In the genomic region with DNA sequence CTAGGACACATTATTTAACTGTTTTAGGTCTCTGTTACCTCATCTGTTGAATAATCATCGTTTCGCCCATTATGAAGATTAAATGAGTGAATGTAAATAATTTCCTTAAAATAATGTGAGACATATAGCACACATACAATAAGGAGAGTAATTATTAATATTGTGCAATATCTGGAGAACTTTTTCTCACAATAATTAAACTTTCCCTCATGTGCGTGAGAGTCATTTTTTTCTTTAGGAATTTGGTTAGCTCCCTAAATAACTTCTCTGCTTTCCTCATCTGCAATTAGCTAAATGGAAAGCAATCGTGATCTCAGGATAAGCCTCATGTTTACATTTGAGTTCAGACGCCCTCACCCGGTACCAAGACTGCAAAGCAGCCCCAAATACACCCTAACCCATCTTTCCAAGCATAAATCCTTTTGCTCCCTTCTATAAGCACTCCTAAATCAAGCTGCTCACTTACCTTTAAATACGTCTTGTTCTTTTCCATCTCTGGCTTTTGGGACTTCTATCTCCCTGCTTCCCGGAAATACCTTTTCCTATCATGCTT, we compare ENCODE assay signal across 12 cellular contexts.
DNase-seq lines count a peak whose midpoint lies in the region; ATAC-seq and TF ChIP-seq lines count a peak whose summit lies in the region.
"Had no signal": no experiment of that assay in that cellular context is flagged by ENCODE, and none has a peak within 500 bp of the region (broad histone marks: within the 10 kb centered on the region; RNA-seq: fewer than 3 reads in every experiment).

No MANE protein-coding gene starts in this region.

- 0 out of 2 replicates have a peak, but pooled peaks cover 4% of the 10 kb centered on the region for H3K4me1 Mint-ChIP-seq in WTC11
- no peaks in the 10 kb centered on the region for H3K4me1 Mint-ChIP-seq in activated naive CD4-positive, alpha-beta T cell treated with anti-CD3 and anti-CD28 coated beads for 36 hours (ENCODE audit: low read depth)
- H3K4me1 Mint-ChIP-seq: activated CD4-positive, alpha-beta T cell treated with anti-CD3 and anti-CD28 coated beads, Interleukin-2, amount 10 ng/mL, durations not matched to agents 24 days and 14 days had no signal

- no peaks in the 10 kb centered on the region for H3K9me3 Mint-ChIP-seq in WTC11
- no peaks in the 10 kb centered on the region for H3K9me3 Mint-ChIP-seq in activated naive CD4-positive, alpha-beta T cell treated with anti-CD3 and anti-CD28 coated beads for 36 hours
- H3K9me3 Mint-ChIP-seq: activated CD4-positive, alpha-beta T cell treated with anti-CD3 and anti-CD28 coated beads, Interleukin-2, amount 10 ng/mL, durations not matched to agents 24 days and 14 days; brain; CD14-positive monocyte had no signal

- H3K4me3 Mint-ChIP-seq in WTC11, result no peak overlapping the region
- H3K4me3 Mint-ChIP-seq in activated naive CD4-positive, alpha-beta T cell treated with anti-CD3 and anti-CD28 coated beads for 36 hours, result no peak overlapping the region
- H3K4me3 Mint-ChIP-seq: activated CD4-positive, alpha-beta T cell treated with anti-CD3 and anti-CD28 coated beads, Interleukin-2, amount 10 ng/mL, durations not matched to agents 24 days and 14 days; brain; CD14-positive monocyte had no signal

- intact Hi-C loops in activated naive CD4-positive, alpha-beta T cell treated with anti-CD3 and anti-CD28 coated beads for 36 hours (cut with micrococcal nuclease), result no loop called here
- intact Hi-C loops in posterior cingulate gyrus (cut with DNase I), result no loop called here

- H3K36me3 Mint-ChIP-seq in WTC11, result no peaks in the 10 kb centered on the region
- H3K36me3 Mint-ChIP-seq in activated naive CD4-positive, alpha-beta T cell treated with anti-CD3 and anti-CD28 coated beads for 36 hours (ENCODE audit: low read depth), result no peaks in the 10 kb centered on the region
- H3K36me3 Mint-ChIP-seq: brain, CD14-positive monocyte had no signal

- H3K27me3 Mint-ChIP-seq in WTC11 (ENCODE audit: low read depth), result no peaks in the 10 kb centered on the region
- peaks cover 22% of the 10 kb centered on the region for H3K27me3 Mint-ChIP-seq in activated naive CD4-positive, alpha-beta T cell treated with anti-CD3 and anti-CD28 coated beads for 36 hours (ENCODE audit: low read depth)
- H3K27me3 Mint-ChIP-seq: brain had no signal

- TF ChIP-seq POLR2A in NB4 (IDR thresholded peaks at IDR 0.05; ENCODE audit: extremely low read depth, insufficient read length), result no peak

- CTCF ChIA-PET in WTC11 (lab: Charles Lee), result interaction anchor here (0.6 to 1.3 kb wide), 6 partner anchors 11 to 1328 kb away, joined by 3 to 15 read pairs (median 3); no protein-coding TSS in a partner anchor
- CTCF ChIA-PET in activated naive CD4-positive, alpha-beta T cell treated with anti-CD3 and anti-CD28 coated beads for 36 hours (lab: Charles Lee), result no interaction called here

- ATAC-seq in WTC11 (peak; percentile 89), GM18867 (IDR thresholded peaks at IDR 0.05; ENCODE audit: unreplicated experiment) (no peak)

- H3K27ac Mint-ChIP-seq in WTC11, result no peak overlapping the region
- no peak overlapping the region for H3K27ac Mint-ChIP-seq in activated naive CD4-positive, alpha-beta T cell treated with anti-CD3 and anti-CD28 coated beads for 36 hours
- H3K27ac Mint-ChIP-seq: activated CD4-positive, alpha-beta T cell treated with anti-CD3 and anti-CD28 coated beads, Interleukin-2, amount 10 ng/mL, durations not matched to agents 24 days and 14 days; brain; CD14-positive monocyte had no signal

- TF ChIP-seq CTCF in NB4 (IDR thresholded peaks at IDR 0.05; ENCODE audit: low read depth, low read length) (peak; percentile 11), WTC11 (IDR thresholded peaks at IDR 0.05) (no peak; the same call in 1 of the 2 replicates)

- DNase-seq in ELF-1 (ENCODE audit: low read depth, low spot score) (peak; percentile 27), NB4 (ENCODE audit: low read depth) (no peak), WTC11 (ENCODE audit: low spot score) (no peak), iPS-NIHi7 (ENCODE audit: extremely low spot score) (peak; percentile 53), occipital lobe (lab: John Stamatoyannopoulos, UW) (no peak), posterior cingulate gyrus (no peak)
- no peak for DNase-seq in activated naive CD4-positive, alpha-beta T cell treated with anti-CD3 and anti-CD28 coated beads for 36 hours
- DNase-seq: activated CD4-positive, alpha-beta T cell treated with anti-CD3 and anti-CD28 coated beads, Interleukin-2, amount 10 ng/mL, durations not matched to agents 24 days and 14 days; MV-4-11 had no signal

- POLR2A ChIA-PET in WTC11 (lab: Charles Lee), result no interaction called here

- H3K4me3 ChIP-seq in NB4 (ENCODE audit: low read depth, low read length), result no peak overlapping the region

TF ChIP-seq in WTC11, 78 proteins besides CTCF, POLR2A, EP300 and RAD21:
- TF ChIP-seq CBFB (CRISPR knock-in tag; IDR thresholded peaks at IDR 0.05; ENCODE audit: low read depth), result no peak
- no peak for TF ChIP-seq ZNF416 (CRISPR knock-in tag; IDR thresholded peaks at IDR 0.05)
- TF ChIP-seq, protein P1, sequence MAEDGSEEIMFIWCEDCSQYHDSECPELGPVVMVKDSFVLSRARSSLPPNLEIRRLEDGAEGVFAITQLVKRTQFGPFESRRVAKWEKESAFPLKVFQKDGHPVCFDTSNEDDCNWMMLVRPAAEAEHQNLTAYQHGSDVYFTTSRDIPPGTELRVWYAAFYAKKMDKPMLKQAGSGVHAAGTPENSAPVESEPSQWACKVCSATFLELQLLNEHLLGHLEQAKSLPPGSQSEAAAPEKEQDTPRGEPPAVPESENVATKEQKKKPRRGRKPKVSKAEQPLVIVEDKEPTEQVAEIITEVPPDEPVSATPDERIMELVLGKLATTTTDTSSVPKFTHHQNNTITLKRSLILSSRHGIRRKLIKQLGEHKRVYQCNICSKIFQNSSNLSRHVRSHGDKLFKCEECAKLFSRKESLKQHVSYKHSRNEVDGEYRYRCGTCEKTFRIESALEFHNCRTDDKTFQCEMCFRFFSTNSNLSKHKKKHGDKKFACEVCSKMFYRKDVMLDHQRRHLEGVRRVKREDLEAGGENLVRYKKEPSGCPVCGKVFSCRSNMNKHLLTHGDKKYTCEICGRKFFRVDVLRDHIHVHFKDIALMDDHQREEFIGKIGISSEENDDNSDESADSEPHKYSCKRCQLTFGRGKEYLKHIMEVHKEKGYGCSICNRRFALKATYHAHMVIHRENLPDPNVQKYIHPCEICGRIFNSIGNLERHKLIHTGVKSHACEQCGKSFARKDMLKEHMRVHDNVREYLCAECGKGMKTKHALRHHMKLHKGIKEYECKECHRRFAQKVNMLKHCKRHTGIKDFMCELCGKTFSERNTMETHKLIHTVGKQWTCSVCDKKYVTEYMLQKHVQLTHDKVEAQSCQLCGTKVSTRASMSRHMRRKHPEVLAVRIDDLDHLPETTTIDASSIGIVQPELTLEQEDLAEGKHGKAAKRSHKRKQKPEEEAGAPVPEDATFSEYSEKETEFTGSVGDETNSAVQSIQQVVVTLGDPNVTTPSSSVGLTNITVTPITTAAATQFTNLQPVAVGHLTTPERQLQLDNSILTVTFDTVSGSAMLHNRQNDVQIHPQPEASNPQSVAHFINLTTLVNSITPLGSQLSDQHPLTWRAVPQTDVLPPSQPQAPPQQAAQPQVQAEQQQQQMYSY (CRISPR knock-in tag; IDR thresholded peaks at IDR 0.05), result no peak
- no peak for TF ChIP-seq KAT7 (CRISPR knock-in tag; IDR thresholded peaks at IDR 0.05; ENCODE audit: borderline replicate concordance)
- TF ChIP-seq, protein P2, sequence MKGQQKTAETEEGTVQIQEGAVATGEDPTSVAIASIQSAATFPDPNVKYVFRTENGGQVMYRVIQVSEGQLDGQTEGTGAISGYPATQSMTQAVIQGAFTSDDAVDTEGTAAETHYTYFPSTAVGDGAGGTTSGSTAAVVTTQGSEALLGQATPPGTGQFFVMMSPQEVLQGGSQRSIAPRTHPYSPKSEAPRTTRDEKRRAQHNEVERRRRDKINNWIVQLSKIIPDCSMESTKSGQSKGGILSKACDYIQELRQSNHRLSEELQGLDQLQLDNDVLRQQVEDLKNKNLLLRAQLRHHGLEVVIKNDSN (CRISPR knock-in tag; IDR thresholded peaks at IDR 0.05), result no peak
- TF ChIP-seq IRF1 (CRISPR knock-in tag; IDR thresholded peaks at IDR 0.05), result no peak
- TF ChIP-seq, protein P3, sequence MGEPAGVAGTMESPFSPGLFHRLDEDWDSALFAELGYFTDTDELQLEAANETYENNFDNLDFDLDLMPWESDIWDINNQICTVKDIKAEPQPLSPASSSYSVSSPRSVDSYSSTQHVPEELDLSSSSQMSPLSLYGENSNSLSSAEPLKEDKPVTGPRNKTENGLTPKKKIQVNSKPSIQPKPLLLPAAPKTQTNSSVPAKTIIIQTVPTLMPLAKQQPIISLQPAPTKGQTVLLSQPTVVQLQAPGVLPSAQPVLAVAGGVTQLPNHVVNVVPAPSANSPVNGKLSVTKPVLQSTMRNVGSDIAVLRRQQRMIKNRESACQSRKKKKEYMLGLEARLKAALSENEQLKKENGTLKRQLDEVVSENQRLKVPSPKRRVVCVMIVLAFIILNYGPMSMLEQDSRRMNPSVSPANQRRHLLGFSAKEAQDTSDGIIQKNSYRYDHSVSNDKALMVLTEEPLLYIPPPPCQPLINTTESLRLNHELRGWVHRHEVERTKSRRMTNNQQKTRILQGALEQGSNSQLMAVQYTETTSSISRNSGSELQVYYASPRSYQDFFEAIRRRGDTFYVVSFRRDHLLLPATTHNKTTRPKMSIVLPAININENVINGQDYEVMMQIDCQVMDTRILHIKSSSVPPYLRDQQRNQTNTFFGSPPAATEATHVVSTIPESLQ (CRISPR knock-in tag; IDR thresholded peaks at IDR 0.05), result no peak
- no peak for TF ChIP-seq MAX (CRISPR knock-in tag; IDR thresholded peaks at IDR 0.05)
- no peak for TF ChIP-seq ESRRA (CRISPR knock-in tag; IDR thresholded peaks at IDR 0.05; ENCODE audit: borderline replicate concordance)
- TF ChIP-seq TEAD1 (CRISPR knock-in tag; IDR thresholded peaks at IDR 0.05), result no peak
- TF ChIP-seq SMAD4 (CRISPR knock-in tag; IDR thresholded peaks at IDR 0.05), result no peak
- no peak for TF ChIP-seq ATF1 (CRISPR knock-in tag; IDR thresholded peaks at IDR 0.05)
- TF ChIP-seq JAZF1 (CRISPR knock-in tag; IDR thresholded peaks at IDR 0.05), result no peak

Comparison
In these comparisons a context has a peak if more than half of its experiments do, and no peak if none do; other contexts are left out.
1. DNase-seq: peak in ELF-1 (single experiment) and iPS-NIHi7 (single experiment); none in NB4 (single experiment), WTC11 (single experiment), activated naive CD4-positive, alpha-beta T cell treated with anti-CD3 and anti-CD28 coated beads for 36 hours (single experiment), occipital lobe (single experiment) and posterior cingulate gyrus (0 of 10).